8 cellular contexts compared by ENCODE assay signal in the genomic region with DNA sequence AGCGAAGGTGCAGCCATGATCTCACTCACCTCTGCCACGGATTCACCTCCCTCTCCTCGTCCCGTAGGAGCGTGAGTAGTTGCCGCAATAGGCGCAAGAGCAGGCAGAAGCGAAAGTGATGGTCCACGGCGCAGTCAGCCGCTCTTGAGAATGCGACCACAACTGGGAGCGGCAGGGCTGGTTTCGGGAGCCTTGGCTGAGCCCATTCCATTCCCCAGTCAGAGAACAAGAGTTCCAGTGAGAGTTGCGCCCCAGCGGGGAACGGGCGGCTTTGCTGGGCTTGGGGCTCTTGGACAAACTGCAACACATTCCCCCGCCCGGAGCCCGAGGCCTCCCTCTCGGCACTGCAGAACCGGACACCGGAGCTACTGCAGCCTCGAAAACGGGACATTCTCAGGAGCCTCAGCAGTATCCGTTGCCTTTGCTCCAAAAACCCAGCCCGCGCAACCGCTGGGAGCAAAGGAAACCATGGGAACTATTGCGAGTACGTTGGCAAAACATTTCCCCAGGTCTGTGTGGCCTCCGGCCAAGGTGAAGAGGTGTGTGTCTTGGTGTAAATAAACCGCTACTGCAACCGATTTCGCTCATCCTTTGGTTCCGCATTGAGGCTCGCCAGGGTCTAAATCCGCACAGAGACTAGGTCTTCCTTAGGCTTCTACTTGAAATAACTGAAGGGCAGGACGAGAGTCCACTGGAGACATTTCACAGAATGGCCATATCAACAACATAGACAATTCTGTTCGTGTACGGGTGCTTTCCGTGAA. TPM values are rescaled to one million over a fixed set of nuclear protein-coding genes. Genes with fewer than 3 reads are reported as not detected.
DNase-seq lines count a peak whose midpoint lies in the region; ATAC-seq and TF ChIP-seq lines count a peak whose summit lies in the region.

No MANE protein-coding gene starts in this region.

- H2AK9ac ChIP-seq in IMR-90 (replicated peaks; ENCODE audit: low read depth, low read length, poor library complexity): no peak overlapping the region

- H4K8ac ChIP-seq in IMR-90 (ENCODE audit: low read depth in 2 of 2, low read length in 2 of 2): peak overlapping the region; percentile 18 to 76

- no peaks in the 10 kb centered on the region for H3K9me3 Mint-ChIP-seq in natural killer cell

- CTCF ChIA-PET in IMR-90 (lab: Yijun Ruan, JAX): no interaction called here

- H3K4me1 Mint-ChIP-seq in natural killer cell: peaks cover 9 to 23% of the 10 kb centered on the region in 2 donors

- intact Hi-C loops in IMR-90 (cut with micrococcal nuclease): no loop called here
- intact Hi-C loops in natural killer cell (cut with micrococcal nuclease): loop anchor here (10.0 kb wide), 1 partner anchor 210 kb away; no protein-coding TSS in a partner anchor

- H2BK5ac ChIP-seq in IMR-90 (ENCODE audit: low read depth, low read length, poor library complexity, severe bottlenecking): no peak overlapping the region

- ATAC-seq in GM21576 (IDR thresholded peaks at IDR 0.05; ENCODE audit: unreplicated experiment) (peak; percentile 79), IMR-90 (ENCODE audit: low read depth) (peak; percentile 80), natural killer cell (peak; percentile 79 to 91 (median 88))

- H4K20me1 ChIP-seq in IMR-90 (ENCODE audit: insufficient read depth, low read length): no peaks in the 10 kb centered on the region

- no peaks in the 10 kb centered on the region for H3K36me3 ChIP-seq in IMR-90 (ENCODE audit: control insufficient read depth, insufficient read depth, low read length)

- TF ChIP-seq CTCF in IMR-90 (conservative IDR thresholded peaks at IDR 0.05; ENCODE audit: low read depth, low read length) (no peak), natural killer cell (IDR thresholded peaks at IDR 0.05) (no peak)

- H3K56ac ChIP-seq in IMR-90 (ENCODE audit: extremely low read depth, insufficient read depth, low read length): no peak overlapping the region

- no peaks in the 10 kb centered on the region for H3K9me3 ChIP-seq in IMR-90 (ENCODE audit: control insufficient read depth, insufficient read depth, low read length)

- no peak overlapping the region for H2AK5ac ChIP-seq in IMR-90 (ENCODE audit: low read depth, low read length)

- H3K27me3 Mint-ChIP-seq in natural killer cell (ENCODE audit: low read depth in 2 of 2): peaks cover 0 to 22% of the 10 kb centered on the region in 2 donors

- no peak overlapping the region for H3K18ac ChIP-seq in IMR-90 (ENCODE audit: low read depth, low read length)

- peak overlapping the region; percentile 38; the same call in 1 of the 2 replicates for H3K23ac ChIP-seq in IMR-90 (ENCODE audit: low read depth, low read length)

- no peaks in the 10 kb centered on the region for H3K79me1 ChIP-seq in IMR-90 (ENCODE audit: low read depth in 1 of 2, low read length in 2 of 2)

- H3K4me2 ChIP-seq in IMR-90 (ENCODE audit: low read depth, low read length): peak overlapping the region; percentile 61

- H3K9me1 ChIP-seq in IMR-90 (ENCODE audit: insufficient read depth, low read length): no peaks in the 10 kb centered on the region

- no peak overlapping the region for H4K91ac ChIP-seq in IMR-90 (ENCODE audit: insufficient read depth, low read depth, low read length)

- no peak overlapping the region for H3K4ac ChIP-seq in IMR-90 (ENCODE audit: low read depth, low read length)

- H3K27ac Mint-ChIP-seq in natural killer cell: peak overlapping the region; percentile 82 to 92

- no peaks in the 10 kb centered on the region for H3K36me3 Mint-ChIP-seq in natural killer cell

- H3K4me3 ChIP-seq in IMR-90 (ENCODE audit: insufficient read depth, low read depth, low read length): peak overlapping the region; percentile 67

- H3K9ac ChIP-seq in IMR-90 (ENCODE audit: low read depth, low read length): peak overlapping the region; percentile 38

- TF ChIP-seq RAD21 in IMR-90 (IDR thresholded peaks at IDR 0.05; ENCODE audit: low read length): no peak

- dilution Hi-C loops in IMR-90 (cut with HindIII; ENCODE audit: low sequenced_read_pairs, unreplicated experiment): no loop called here

- BruUV-seq in IMR-90 (replicated peaks; lab: Mats Ljungman, UMichigan): no TSS peak

- no peak for TF ChIP-seq POLR2A in IMR-90 (IDR thresholded peaks at IDR 0.05; ENCODE audit: low read depth, low read length)

- no peak overlapping the region for H2BK120ac ChIP-seq in IMR-90 (ENCODE audit: low read depth, low read length)

- DNase-seq in DMS153 (lab: John Stamatoyannopoulos, UW) (peak; percentile 69), IMR-90 (peak; percentile 71), fibroblast of peridontal ligament (ENCODE audit: extremely low read depth) (peak; percentile 83), natural killer cell (peak; percentile 34), stromal cell of bone marrow (ENCODE audit: low read depth) (peak; percentile 59)
- DNase-seq in activated T-helper 1 cell treated with anti-CD3 and anti-CD28 coated beads, Interleukin-2, amount 50 U/mL, for 16 hours (ENCODE audit: low read depth in 1 of 2, low spot score in 1 of 2): peak; percentile 15 to 29

- in situ Hi-C loops in IMR-90 (cut with MboI; ENCODE audit: low sequenced_read_pairs): loop anchor here (25.0 kb wide), 1 partner anchor 133 kb away; a partner anchor contains a TSS

- peak overlapping the region; percentile 91 for H2AFZ ChIP-seq in IMR-90 (replicated peaks; ENCODE audit: low read length, poor library complexity)

- H3K14ac ChIP-seq in IMR-90 (replicated peaks; ENCODE audit: low read depth, low read length): 0 out of 2 replicates have a peak overlapping the region, but pooled peaks have one; percentile 37

- no peak overlapping the region for H2BK15ac ChIP-seq in IMR-90 (ENCODE audit: low read depth, low read length)

- H3K4me3 Mint-ChIP-seq in natural killer cell: peak overlapping the region; percentile 96

- POLR2A ChIA-PET in IMR-90 (lab: Charles Lee; ENCODE audit: unreplicated experiment): no interaction called here

- H4K5ac ChIP-seq in IMR-90 (ENCODE audit: low read depth, low read length): 0 out of 2 replicates have a peak overlapping the region, but pooled peaks have one; percentile 6

- H2BK20ac ChIP-seq in IMR-90 (ENCODE audit: low read depth, low read length): no peak overlapping the region

- H3K27ac ChIP-seq in IMR-90 (ENCODE audit: insufficient read depth, low read length): peak overlapping the region; percentile 18; the same call in 1 of the 2 replicates

- H3K4me1 ChIP-seq in IMR-90 (ENCODE audit: control insufficient read depth, insufficient read depth, low read length): no peaks in the 10 kb centered on the region

- H3K27me3 ChIP-seq in IMR-90 (ENCODE audit: control insufficient read depth, insufficient read depth, low read length): 0 out of 2 replicates have a peak, but pooled peaks cover 2% of the 10 kb centered on the region

- 19% methylated on average over 22 of the region's 43 CpGs; no CpG with 5 or more reads in 1 of the 2 experiments for WGBS in IMR-90 (ENCODE audit: extremely low coverage in 2 of 2, insufficient read length in 1 of 2), 2 experiments

TF ChIP-seq in IMR-90, 13 proteins besides CTCF, POLR2A, EP300 and RAD21:
- TF ChIP-seq CEBPB (IDR thresholded peaks at IDR 0.05; ENCODE audit: low read depth, low read length): peak; percentile 30; the same call in 1 of the 2 replicates
- TF ChIP-seq FOS (IDR thresholded peaks at IDR 0.05; ENCODE audit: low read depth, low read length): no peak

TF ChIP-seq in PFSK-1, 5 proteins besides CTCF, POLR2A, EP300 and RAD21:
- TF ChIP-seq SIN3A (IDR thresholded peaks at IDR 0.05; ENCODE audit: borderline replicate concordance, insufficient read depth, low read length) (peak; percentile 74; the same call in 1 of the 2 replicates), POLR2AphosphoS5 (IDR thresholded peaks at IDR 0.05; ENCODE audit: low read depth, low read length) (peak; percentile 52; the same call in 1 of the 2 replicates), FOXP2 (optimal IDR thresholded peaks at IDR 0.05; ENCODE audit: borderline replicate concordance, extremely low read depth, extremely low read length, insufficient read depth) (peak; percentile 98), TAF1 (IDR thresholded peaks at IDR 0.05; ENCODE audit: borderline replicate concordance, insufficient read depth, low read length) (peak; percentile 54; the same call in 1 of the 2 replicates)
- TF ChIP-seq, protein P1, sequence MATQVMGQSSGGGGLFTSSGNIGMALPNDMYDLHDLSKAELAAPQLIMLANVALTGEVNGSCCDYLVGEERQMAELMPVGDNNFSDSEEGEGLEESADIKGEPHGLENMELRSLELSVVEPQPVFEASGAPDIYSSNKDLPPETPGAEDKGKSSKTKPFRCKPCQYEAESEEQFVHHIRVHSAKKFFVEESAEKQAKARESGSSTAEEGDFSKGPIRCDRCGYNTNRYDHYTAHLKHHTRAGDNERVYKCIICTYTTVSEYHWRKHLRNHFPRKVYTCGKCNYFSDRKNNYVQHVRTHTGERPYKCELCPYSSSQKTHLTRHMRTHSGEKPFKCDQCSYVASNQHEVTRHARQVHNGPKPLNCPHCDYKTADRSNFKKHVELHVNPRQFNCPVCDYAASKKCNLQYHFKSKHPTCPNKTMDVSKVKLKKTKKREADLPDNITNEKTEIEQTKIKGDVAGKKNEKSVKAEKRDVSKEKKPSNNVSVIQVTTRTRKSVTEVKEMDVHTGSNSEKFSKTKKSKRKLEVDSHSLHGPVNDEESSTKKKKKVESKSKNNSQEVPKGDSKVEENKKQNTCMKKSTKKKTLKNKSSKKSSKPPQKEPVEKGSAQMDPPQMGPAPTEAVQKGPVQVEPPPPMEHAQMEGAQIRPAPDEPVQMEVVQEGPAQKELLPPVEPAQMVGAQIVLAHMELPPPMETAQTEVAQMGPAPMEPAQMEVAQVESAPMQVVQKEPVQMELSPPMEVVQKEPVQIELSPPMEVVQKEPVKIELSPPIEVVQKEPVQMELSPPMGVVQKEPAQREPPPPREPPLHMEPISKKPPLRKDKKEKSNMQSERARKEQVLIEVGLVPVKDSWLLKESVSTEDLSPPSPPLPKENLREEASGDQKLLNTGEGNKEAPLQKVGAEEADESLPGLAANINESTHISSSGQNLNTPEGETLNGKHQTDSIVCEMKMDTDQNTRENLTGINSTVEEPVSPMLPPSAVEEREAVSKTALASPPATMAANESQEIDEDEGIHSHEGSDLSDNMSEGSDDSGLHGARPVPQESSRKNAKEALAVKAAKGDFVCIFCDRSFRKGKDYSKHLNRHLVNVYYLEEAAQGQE (IDR thresholded peaks at IDR 0.05; ENCODE audit: insufficient read depth in 1 of 2, low read depth in 2 of 2, low read length in 2 of 2): peak in 1 of 2 experiments; percentile 54; a peak in 1 of 4 replicates
TF ChIP-seq in PFSK-1: peak in this region for 5.

RNA-seq across cellular contexts. Expression of a gene that starts 5.7 kb away (rescaled TPM):
- 16.3 and 20.8 TPM in 2 replicates for total RNA-seq in IMR-90 (2012; rRNA removed)
- polyA plus RNA-seq in IMR-90 (2012; rRNA removed): 2.0 and 3.3 TPM in 2 replicates
- polyA plus RNA-seq in IMR-90 (2012; cell fraction: cytosol; rRNA removed): 0.35 and 0.53 TPM in 2 replicates
- 0.16 and 1.8 TPM in 2 replicates for polyA plus RNA-seq in IMR-90 (2012; cell fraction: nucleus; rRNA removed; ENCODE audit: low replicate concordance)
- 4.7 TPM for polyA plus RNA-seq in PFSK-1 (2012; ENCODE audit: insufficient read length, low read depth)
- 10 to 100 TPM; 28.6 to 33.3 (median 29.2) TPM for total RNA-seq in natural killer cell

Comparison
In these comparisons a context has a peak if more than half of its experiments do, and no peak if none do; other contexts are left out.
1. Peak in every context shown above with its lines: DNase-seq, ATAC-seq, H3K4me3 ChIP-seq and H3K27ac ChIP-seq.
2. DNase-seq: peak in every context shown above with its lines; median percentile 83 in fibroblast of peridontal ligament; 71 in IMR-90; 69 in DMS153; 59 in stromal cell of bone marrow; 34 in natural killer cell; 22 in activated T-helper 1 cell treated with anti-CD3 and anti-CD28 coated beads, Interleukin-2, amount 50 U/mL, for 16 hours.